Comparison of ENCODE assay signal across 23 cellular contexts in the genomic region with DNA sequence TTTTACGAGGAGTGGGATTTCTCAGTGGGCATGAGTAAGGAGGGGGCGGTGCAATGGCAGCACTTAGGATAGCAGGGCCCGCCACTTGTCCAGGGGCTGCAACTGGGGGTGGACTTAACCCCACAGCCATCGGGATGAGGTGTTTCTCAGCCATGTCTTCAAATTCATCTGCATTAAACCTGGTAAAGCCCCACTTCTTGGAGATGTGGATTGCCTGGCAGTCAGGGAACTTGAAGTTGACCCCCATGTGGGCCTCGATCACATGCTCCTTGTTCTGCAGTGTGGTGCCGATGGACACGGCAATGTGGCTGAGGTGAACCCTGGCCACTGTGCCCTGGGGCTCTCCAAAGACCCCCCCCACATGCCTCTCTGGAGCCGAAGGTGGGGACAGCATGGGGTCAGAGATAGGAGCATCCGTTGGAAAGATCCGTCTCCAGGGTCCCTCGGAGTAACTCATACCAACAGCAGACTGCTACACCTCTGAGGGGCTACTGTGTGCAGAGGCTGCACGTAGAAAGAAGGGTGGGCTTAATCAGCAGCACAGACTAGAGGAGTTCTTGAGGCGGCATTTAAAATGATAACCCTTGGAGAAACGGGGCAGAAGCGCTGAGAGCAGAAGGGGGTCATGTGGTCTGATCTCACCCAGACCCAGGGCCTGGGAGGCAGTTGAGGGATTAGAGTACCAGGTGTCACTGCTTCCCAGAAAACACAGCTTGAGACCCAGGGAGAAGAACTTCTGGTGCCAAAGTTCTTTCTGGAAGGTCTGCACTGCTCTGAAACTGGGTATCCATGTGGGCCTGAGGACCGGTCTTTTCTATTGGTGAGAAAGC.
"Had no signal": no experiment of that assay in that cellular context is flagged by ENCODE, and none has a peak within 500 bp of the region (broad histone marks: within the 10 kb centered on the region; RNA-seq: fewer than 3 reads in every experiment).

No MANE protein-coding gene starts in this region.

- H3K27ac ChIP-seq: foreskin keratinocyte, hepatocyte, ovary, prostate gland, right atrium auricular region, tibial artery had no signal

- ATAC-seq: activated CD4-positive, CD25-positive, alpha-beta regulatory T cell treated with anti-CD3 and anti-CD28 coated beads, Interleukin-2, amount 50 U/mL, for 24 hours; activated naive CD4-positive, alpha-beta T cell treated with anti-CD3 and anti-CD28 coated beads, Interleukin-2, amount 50 U/mL, for 72 hours; activated T-helper 17 cell treated with anti-CD3 and anti-CD28 coated beads, Interleukin-2, amount 50 U/mL, for 72 hours; foreskin keratinocyte; stimulated activated naive CD8-positive, alpha-beta T cell treated with anti-CD3 and anti-CD28 coated beads, Interleukin-15, amount 100 ng/mL, for 72 hours had no signal

- H3K4me3 ChIP-seq: hepatocyte, ovary, prostate gland, right atrium auricular region, tibial artery had no signal

- H3K4me1 ChIP-seq: foreskin keratinocyte, prostate gland, tibial artery had no signal

- H3K4me2 ChIP-seq: hepatocyte had no signal

- H3K4me1 Mint-ChIP-seq: immature natural killer cell, memory B cell had no signal

- H3K27ac Mint-ChIP-seq: activated CD4-positive, alpha-beta memory T cell treated with anti-CD3 and anti-CD28 coated beads, Interleukin-2, amount 10 ng/mL, durations not matched to agents 7 days and 5 days; activated CD4-positive, alpha-beta T cell treated with anti-CD3 and anti-CD28 coated beads, Interleukin-2, amount 10 ng/mL, durations not matched to agents 24 days and 14 days; activated naive CD4-positive, alpha-beta T cell treated with anti-CD3 and anti-CD28 coated beads, Interleukin-2, amount 50 U/mL, for 72 hours; activated T-cell treated with anti-CD3 and anti-CD28 coated beads, Interleukin-2, amount 50 U/mL, for 24 hours; activated T-helper 17 cell treated with anti-CD3 and anti-CD28 coated beads, Interleukin-2, amount 50 U/mL, for 72 hours; immature natural killer cell; memory B cell; stimulated activated naive CD8-positive, alpha-beta T cell treated with anti-CD3 and anti-CD28 coated beads, Interleukin-15, amount 100 ng/mL, for 72 hours had no signal

- H3K9me3 Mint-ChIP-seq: activated CD4-positive, alpha-beta memory T cell treated with anti-CD3 and anti-CD28 coated beads, Interleukin-2, amount 10 ng/mL, durations not matched to agents 7 days and 5 days; activated naive CD4-positive, alpha-beta T cell treated with anti-CD3 and anti-CD28 coated beads, Interleukin-2, amount 50 U/mL, for 72 hours; activated T-cell treated with anti-CD3 and anti-CD28 coated beads, Interleukin-2, amount 50 U/mL, for 24 hours; activated T-helper 17 cell treated with anti-CD3 and anti-CD28 coated beads, Interleukin-2, amount 50 U/mL, for 72 hours; brain; immature natural killer cell; memory B cell; neural crest cell; stimulated activated naive CD8-positive, alpha-beta T cell treated with anti-CD3 and anti-CD28 coated beads, Interleukin-15, amount 100 ng/mL, for 72 hours had no signal

- H2AFZ ChIP-seq: hepatocyte had no signal

- H3K9me3 ChIP-seq: ovary, prostate gland, right atrium auricular region, tibial artery had no signal

- H3K27me3 ChIP-seq: ovary, right atrium auricular region had no signal

- H3K36me3 Mint-ChIP-seq: activated naive CD4-positive, alpha-beta T cell treated with anti-CD3 and anti-CD28 coated beads, Interleukin-2, amount 50 U/mL, for 72 hours; brain; immature natural killer cell; memory B cell had no signal

- H3K36me3 ChIP-seq: ovary, prostate gland, right atrium auricular region, tibial artery had no signal

- DNase-seq: activated CD4-positive, alpha-beta memory T cell treated with anti-CD3 and anti-CD28 coated beads, Interleukin-2, amount 10 ng/mL, durations not matched to agents 7 days and 5 days; activated CD4-positive, alpha-beta T cell treated with anti-CD3 and anti-CD28 coated beads, Interleukin-2, amount 10 ng/mL, durations not matched to agents 24 days and 14 days; activated T-cell treated with anti-CD3 and anti-CD28 coated beads, Interleukin-2, amount 50 U/mL, for 24 hours; aorta; caudate nucleus; dermis blood vessel endothelial cell; effector memory CD4-positive, alpha-beta T cell; foreskin keratinocyte; immature natural killer cell; ovary; stimulated activated CD4-positive, alpha-beta T cell treated with anti-CD3 and anti-CD28 coated beads, Interleukin-12 subunit alpha, Interleukin-12 subunit beta, amount 100 ng/mL, for 4 hours; stimulated activated naive CD8-positive, alpha-beta T cell treated with anti-CD3 and anti-CD28 coated beads, Interleukin-15, amount 100 ng/mL, for 72 hours; T-helper 2 cell; tibial artery had no signal

- H3K4me3 Mint-ChIP-seq: activated CD4-positive, alpha-beta memory T cell treated with anti-CD3 and anti-CD28 coated beads, Interleukin-2, amount 10 ng/mL, durations not matched to agents 7 days and 5 days; activated CD4-positive, alpha-beta T cell treated with anti-CD3 and anti-CD28 coated beads, Interleukin-2, amount 10 ng/mL, durations not matched to agents 24 days and 14 days; activated T-cell treated with anti-CD3 and anti-CD28 coated beads, Interleukin-2, amount 50 U/mL, for 24 hours; activated T-helper 17 cell treated with anti-CD3 and anti-CD28 coated beads, Interleukin-2, amount 50 U/mL, for 72 hours; brain; immature natural killer cell; memory B cell; neural crest cell; stimulated activated naive CD8-positive, alpha-beta T cell treated with anti-CD3 and anti-CD28 coated beads, Interleukin-15, amount 100 ng/mL, for 72 hours had no signal
